In the genomic region with DNA sequence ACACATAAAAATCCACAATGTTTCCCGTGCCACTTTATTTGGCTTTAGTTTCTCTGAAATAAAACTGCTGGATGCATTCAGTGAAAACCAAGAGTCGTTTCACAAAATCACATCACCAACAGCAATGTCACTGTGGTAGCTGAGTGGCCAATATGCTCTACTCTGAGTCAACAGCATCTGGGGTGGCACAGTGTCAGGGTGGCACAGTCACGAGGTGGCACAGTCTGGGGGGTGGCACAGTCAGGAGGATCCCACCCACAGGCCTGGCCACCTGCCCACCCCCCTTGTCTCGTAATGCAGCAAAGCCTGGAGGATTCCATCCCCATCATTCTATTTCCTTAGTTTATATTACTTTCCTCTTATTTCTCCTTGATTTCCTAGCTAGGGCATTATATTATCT, we compare ENCODE assay signal across 16 cellular contexts.
DNase-seq lines count a peak whose midpoint lies in the region; ATAC-seq and TF ChIP-seq lines count a peak whose summit lies in the region.
"Had no signal": no experiment of that assay in that cellular context is flagged by ENCODE, and none has a peak within 500 bp of the region (broad histone marks: within the 10 kb centered on the region; RNA-seq: fewer than 3 reads in every experiment).

No MANE protein-coding gene starts in this region.

- peaks cover 6% of the 10 kb centered on the region for H3K9me3 ChIP-seq in left ventricle myocardium inferior (replicated peaks)

- intact Hi-C loops in left ventricle myocardium inferior (cut with micrococcal nuclease), result no loop called here

- no peak for ATAC-seq in GM18861 (IDR thresholded peaks at IDR 0.05; ENCODE audit: unreplicated experiment)
- ATAC-seq: HCT116, K562 had no signal

- H3K4me3 ChIP-seq in left ventricle myocardium inferior, result no peak overlapping the region
- H3K4me3 ChIP-seq: GM23248, K562 had no signal

- H3K4me1 ChIP-seq in left ventricle myocardium inferior, result no peaks in the 10 kb centered on the region

- peaks cover 92% of the 10 kb centered on the region for H3K27me3 ChIP-seq in left ventricle myocardium inferior (ENCODE audit: low read depth)

- DNase-seq in mesenteric fat pad (ENCODE audit: low spot score) (peak; percentile 55), substantia nigra (lab: John Stamatoyannopoulos, UW) (peak in 33 of 49 donors; percentile 5 to 69 (median 34)), hippocampal formation (lab: John Stamatoyannopoulos, UW) (no peak), left ventricle myocardium inferior (no peak)
- DNase-seq: CD4-positive, CD25-positive, alpha-beta regulatory T cell; GM23248; NCI-H1048; NCI-H2081 treated with DMSO at 0.1 percent for 48 hours; NCI-H524 treated with DMSO at 0.1 percent for 48 hours; NK-92 treated with Interleukin-12 subunit alpha and Interleukin-12 subunit beta, amount 100 ng/mL, for 24 hours; OCI-M1 had no signal

- no peak for TF ChIP-seq CTCF in C4-2B (conservative IDR thresholded peaks at IDR 0.05)
- TF ChIP-seq CTCF in left ventricle myocardium inferior (IDR thresholded peaks at IDR 0.05; ENCODE audit: borderline replicate concordance), result no peak

- H3K27ac ChIP-seq in C4-2B, result peak overlapping the region; percentile 18; the same call in 1 of the 2 replicates
- H3K27ac ChIP-seq in angular gyrus (ENCODE audit: low read depth, low read length), result peak overlapping the region; percentile 1
- H3K27ac ChIP-seq in substantia nigra (ENCODE audit: low read depth, low read length, poor library complexity, severe bottlenecking), result peak overlapping the region; percentile 78
- no peak overlapping the region for H3K27ac ChIP-seq in left ventricle myocardium inferior (replicated peaks)
- H3K27ac ChIP-seq: GM23248 had no signal

- no peaks in the 10 kb centered on the region for H3K36me3 ChIP-seq in left ventricle myocardium inferior

Comparison
In these comparisons a context has a peak if more than half of its experiments do, and no peak if none do; other contexts are left out.
1. DNase-seq: peak in mesenteric fat pad (single experiment) and substantia nigra (33 of 49); none in hippocampal formation (0 of 2) and left ventricle myocardium inferior (single experiment).